1 cellular context compared by ENCODE assay signal in genomic region chr16:68022728-68023537, GRCh38.
TF ChIP-seq lines count a peak whose summit lies in the region.

Gene DDX28 (minus strand): TSS chr16:68023232. CDS start chr16:68023202, 30 bp downstream.
Gene DUS2 (plus strand): TSS chr16:68023284. CDS start chr16:68038024, 14,740 bp downstream.

TF ChIP-seq in HepG2, 621 proteins besides CTCF, POLR2A, EP300 and RAD21 (continued from another document and continues in another):
- TF ChIP-seq ZNF609 (CRISPR knock-in tag; IDR thresholded peaks at IDR 0.05; ENCODE audit: borderline replicate concordance) (no peak; the same call in 1 of the 2 replicates), MEIS2 (CRISPR knock-in tag; IDR thresholded peaks at IDR 0.05) (no peak; the same call in none of the 2 replicates), XRCC5 (optimal IDR thresholded peaks at IDR 0.05; ENCODE audit: low read length) (peak; percentile 48), ZNF547 (CRISPR knock-in tag; IDR thresholded peaks at IDR 0.05) (no peak), EZH2 (conservative IDR thresholded peaks at IDR 0.05; ENCODE audit: low read depth, low read length) (no peak), MAFK (conservative IDR thresholded peaks at IDR 0.05 in 1 of 2, IDR thresholded peaks at IDR 0.05 in 1 of 2; ENCODE audit: low read length in 2 of 2) (peak in 1 of 2 experiments; percentile 52; a peak in 1 of 4 replicates), DZIP1 (CRISPR knock-in tag; IDR thresholded peaks at IDR 0.05) (no peak; the same call in 1 of the 2 replicates), ZNF510 (CRISPR knock-in tag; IDR thresholded peaks at IDR 0.05; ENCODE audit: low read depth) (no peak), BORCS8-MEF2B (CRISPR knock-in tag; IDR thresholded peaks at IDR 0.05) (peak; percentile 89), NFIB (CRISPR knock-in tag; IDR thresholded peaks at IDR 0.05; ENCODE audit: borderline replicate concordance) (no peak), PAXIP1 (CRISPR knock-in tag; conservative IDR thresholded peaks at IDR 0.05) (peak; percentile 56), GFI1 (CRISPR knock-in tag; IDR thresholded peaks at IDR 0.05; ENCODE audit: borderline replicate concordance) (peak; percentile 63; the same call in 1 of the 2 replicates), MAX (IDR thresholded peaks at IDR 0.05) (peak; percentile 98), HMGXB4 (CRISPR knock-in tag; IDR thresholded peaks at IDR 0.05; ENCODE audit: borderline replicate concordance in 1 of 2, low read depth in 1 of 2) (peak; percentile 97), ZNF639 (CRISPR knock-in tag; conservative IDR thresholded peaks at IDR 0.05) (peak; percentile 65; the same call in 1 of the 2 replicates), ZNF224 (CRISPR knock-in tag; IDR thresholded peaks at IDR 0.05) (no peak; the same call in 1 of the 2 replicates), ZNF549 (CRISPR knock-in tag; IDR thresholded peaks at IDR 0.05) (peak; percentile 12; the same call in 1 of the 2 replicates), ATF2 (CRISPR knock-in tag; IDR thresholded peaks at IDR 0.05) (peak; percentile 97), MLXIP (CRISPR knock-in tag; IDR thresholded peaks at IDR 0.05; ENCODE audit: borderline replicate concordance) (no peak), ZNF660 (CRISPR knock-in tag; IDR thresholded peaks at IDR 0.05; ENCODE audit: borderline replicate concordance, low read depth) (0 out of 2 replicates have a peak, but pooled peaks have one; percentile 10), ZBTB14 (CRISPR knock-in tag; IDR thresholded peaks at IDR 0.05) (peak; percentile 92), KAT7 (CRISPR knock-in tag; IDR thresholded peaks at IDR 0.05; ENCODE audit: borderline replicate concordance) (peak; percentile 99), CREB1 (IDR thresholded peaks at IDR 0.05) (peak; percentile 100), CREB1 (CRISPR knock-in tag; IDR thresholded peaks at IDR 0.05) (peak; percentile 100), ZNF7 (CRISPR knock-in tag; IDR thresholded peaks at IDR 0.05) (no peak; the same call in 1 of the 2 replicates), ZBTB10 (CRISPR knock-in tag; IDR thresholded peaks at IDR 0.05; ENCODE audit: borderline replicate concordance) (peak; percentile 26; the same call in 1 of the 2 replicates), KLF16 (CRISPR knock-in tag; IDR thresholded peaks at IDR 0.05) (peak in 1 of 2 experiments; percentile 95; a peak in 2 of 4 replicates), ZBTB7B (CRISPR knock-in tag; IDR thresholded peaks at IDR 0.05) (0 out of 2 replicates have a peak, but pooled peaks have one; percentile 22)
